26 cellular contexts compared by ENCODE assay signal in genomic region chr7:51070163-51070562, GRCh38.
DNase-seq lines count a peak whose midpoint lies in the region; ATAC-seq, FAIRE-seq and TF ChIP-seq lines count a peak whose summit lies in the region.
"Had no signal": no experiment of that assay in that cellular context is flagged by ENCODE, and none has a peak within 500 bp of the region (broad histone marks: within the 10 kb centered on the region; RNA-seq: fewer than 3 reads in every experiment).

No MANE protein-coding gene starts in this region.

- H4K91ac ChIP-seq in H1 (replicated peaks; ENCODE audit: insufficient read length, low read length), result no peak overlapping the region

- H2BK120ac ChIP-seq in H1 (replicated peaks; ENCODE audit: low read depth, low read length), result no peak overlapping the region

- no peak overlapping the region for H3K56ac ChIP-seq in H1 (replicated peaks; ENCODE audit: insufficient read length, low read depth, low read length)

- no peaks in the 10 kb centered on the region for H3K23me2 ChIP-seq in H1 (ENCODE audit: low read depth, low read length)

- TF ChIP-seq CTCF in Loucy (conservative IDR thresholded peaks at IDR 0.05; ENCODE audit: low read length) (no peak), H1 (IDR thresholded peaks at IDR 0.05; ENCODE audit: control extremely low read depth in 1 of 3, insufficient read depth in 1 of 3, low read depth in 1 of 3, low read length in 3 of 3) (no peak), right atrium auricular region (IDR thresholded peaks at IDR 0.05) (no peak)

- H3K18ac ChIP-seq in H1 (ENCODE audit: extremely low read depth, low read length), result no peak overlapping the region

- H2BK20ac ChIP-seq in H1 (ENCODE audit: low read length), result no peak overlapping the region

- H3F3A ChIP-seq in Loucy (ENCODE audit: low read depth), result 0 out of 2 replicates have a peak, but pooled peaks cover 5% of the 10 kb centered on the region

- H3K4ac ChIP-seq in H1 (replicated peaks; ENCODE audit: insufficient read length, low read depth, low read length), result no peak overlapping the region

- H3K79me2 ChIP-seq in Loucy (ENCODE audit: insufficient read depth, low read length), result no peaks in the 10 kb centered on the region
- no peaks in the 10 kb centered on the region for H3K79me2 ChIP-seq in H1 (ENCODE audit: control insufficient read depth in 1 of 2, insufficient read depth in 2 of 2, low read length in 2 of 2)

- TF ChIP-seq POLR2A in H1 (IDR thresholded peaks at IDR 0.05; ENCODE audit: control extremely low read depth in 1 of 2, low read depth in 2 of 2, low read length in 2 of 2), result no peak

- POLR2A ChIA-PET in H1 (lab: Charles Lee; ENCODE audit: partially characterized antibody), result no interaction called here

- H2AFZ ChIP-seq in Loucy (ENCODE audit: low read length) (no peak overlapping the region), H1 (ENCODE audit: low read length) (no peak overlapping the region)
- H2AFZ ChIP-seq: PC-9 had no signal

- H3K14ac ChIP-seq in H1 (ENCODE audit: insufficient read length), result no peak overlapping the region

- H3K4me1 ChIP-seq in Loucy (ENCODE audit: insufficient read depth, low read length, poor library complexity, severe bottlenecking) (peaks cover 39% of the 10 kb centered on the region), H1 (replicated peaks in 1 of 4; ENCODE audit: control insufficient read depth in 3 of 4, insufficient read depth in 4 of 4, low read length in 3 of 4) (peaks cover 0 to 3% (median under 1%) of the 10 kb centered on the region in 4 experiments; a peak in 3 of 7 replicates), right atrium auricular region (peaks cover 0 to 51% of the 10 kb centered on the region in 2 donors)
- H3K4me1 ChIP-seq: foreskin keratinocyte, SJSA1 had no signal

- H3K9me3 ChIP-seq in Loucy (ENCODE audit: insufficient read depth, low read depth, low read length) (no peaks in the 10 kb centered on the region), H1 (ENCODE audit: insufficient read depth in 2 of 2, low read depth in 1 of 2, low read length in 1 of 2) (no peaks in the 10 kb centered on the region), right atrium auricular region (no peaks in the 10 kb centered on the region)
- H3K9me3 ChIP-seq: BLaER1, MG63, SJSA1 had no signal

- no peak overlapping the region for H2AK5ac ChIP-seq in H1 (ENCODE audit: low read depth, low read length)

- FAIRE-seq in H1 (lab: Jason Lieb, UNC), result no peak
- FAIRE-seq in urothelium cell line (lab: Jason Lieb, UNC), result no peak
- FAIRE-seq: endometrium, G401.6, GM12878 had no signal

- no peak overlapping the region for H3K23ac ChIP-seq in H1 (ENCODE audit: insufficient read length)

- no peak overlapping the region for H4K5ac ChIP-seq in H1 (ENCODE audit: insufficient read length, low read depth, low read length)

- no peak overlapping the region for H2BK15ac ChIP-seq in H1 (ENCODE audit: low read length)

- H3K4me3 ChIP-seq in Loucy (ENCODE audit: low read length, poor library complexity, severe bottlenecking) (no peak overlapping the region), H1 (ENCODE audit: extremely low read depth in 1 of 4, insufficient read depth in 2 of 4, low read depth in 3 of 4, low read length in 4 of 4) (no peak overlapping the region), right atrium auricular region (no peak overlapping the region)
- H3K4me3 ChIP-seq: BLaER1, GM12878, MG63, PC-9, SJSA1 had no signal

- no peaks in the 10 kb centered on the region for H3K79me1 ChIP-seq in H1 (ENCODE audit: low read depth, low read length)

- TF ChIP-seq RAD21 in H1 (IDR thresholded peaks at IDR 0.05 in 1 of 2, conservative IDR thresholded peaks at IDR 0.05 in 1 of 2; ENCODE audit: low read depth in 2 of 2, low read length in 2 of 2), result no peak

- no peak overlapping the region for H3K27ac ChIP-seq in H1 (ENCODE audit: low read depth, low read length)
- H3K27ac ChIP-seq in right atrium auricular region, result peak overlapping the region; percentile 26 to 63
- H3K27ac ChIP-seq: BLaER1, foreskin keratinocyte, PC-9, SJSA1 had no signal

- CTCF ChIA-PET in H1 (lab: Charles Lee; ENCODE audit: partially characterized antibody), result interaction anchor here (0.7 to 6.2 kb wide), 5 partner anchors 11 to 91 kb away, joined by 3 to 70 read pairs (median 13); no protein-coding TSS in a partner anchor

- H4K8ac ChIP-seq in H1 (ENCODE audit: extremely low read depth, insufficient read depth, low read length), result no peak overlapping the region

- peak overlapping the region; percentile 46 for H3K4me2 ChIP-seq in Loucy (ENCODE audit: low read depth, low read length, poor library complexity, severe bottlenecking)
- no peak overlapping the region for H3K4me2 ChIP-seq in H1 (ENCODE audit: insufficient read depth in 1 of 2, low read depth in 2 of 2, low read length in 2 of 2)
- H3K4me2 ChIP-seq: BLaER1, PC-9 had no signal

- H3K9ac ChIP-seq in Loucy (ENCODE audit: low read depth, low read length, poor library complexity, severe bottlenecking) (no peak overlapping the region), H1 (replicated peaks in 1 of 4; ENCODE audit: extremely low read depth in 1 of 4, low read depth in 3 of 4, low read length in 3 of 4) (no peak overlapping the region)
- H3K9ac ChIP-seq: BLaER1 had no signal

- H3K27me3 ChIP-seq in Loucy (ENCODE audit: insufficient read depth, low read length, poor library complexity, severe bottlenecking) (no peaks in the 10 kb centered on the region), H1 (replicated peaks in 1 of 4; ENCODE audit: control insufficient read depth in 3 of 4, extremely low read depth in 1 of 4, insufficient read depth in 3 of 4, low read length in 3 of 4) (no peaks in the 10 kb centered on the region), right atrium auricular region (no peaks in the 10 kb centered on the region)
- H3K27me3 ChIP-seq: BLaER1, MG63 had no signal

- DNase-seq in H1 (ENCODE audit: low read depth in 1 of 2, low spot score in 2 of 2) (no peak), right atrium auricular region (ENCODE audit: low spot score) (no peak), urothelium cell line (ENCODE audit: low spot score) (peak; percentile 38), HuH-7.5 (ENCODE audit: low spot score) (no peak), DMS153 (lab: John Stamatoyannopoulos, UW) (no peak)
- DNase-seq: activated B cell treated with CpG ODN at 0.5 μM for 24 hours; activated CD8-positive, alpha-beta T cell treated with anti-CD3 and anti-CD28 coated beads, Interleukin-2, amount 10 ng/mL, durations not matched to agents 7 days and 5 days; activated naive CD4-positive, alpha-beta T cell treated with anti-CD3 and anti-CD28 coated beads, Interleukin-2, amount 50 U/mL, for 16 hours; activated T-cell treated with anti-CD3 and anti-CD28 coated beads, Interleukin-2, amount 50 U/mL, for 24 hours; aorta; naive thymus-derived CD4-positive, alpha-beta T cell; NCI-H774; stimulated activated naive B cell treated with anti-CD40 and anti-IgM and Interleukin-4, amounts not matched to agents 10 μg/mL and 1 μg/mL and 100 μg/mL, for 72 hours; T-helper 2 cell had no signal

- ATAC-seq in GM21528 (IDR thresholded peaks at IDR 0.05; ENCODE audit: low FRiP score, unreplicated experiment), result no peak
- ATAC-seq: activated CD8-positive, alpha-beta T cell treated with anti-CD3 and anti-CD28 coated beads, Interleukin-2, amount 10 ng/mL, durations not matched to agents 7 days and 5 days; GM12878; HCT116; naive thymus-derived CD4-positive, alpha-beta T cell; sciatic nerve; stimulated activated naive B cell treated with anti-CD40 and anti-IgM and Interleukin-4, amounts not matched to agents 10 μg/mL and 1 μg/mL and 100 μg/mL, for 72 hours had no signal

- 83% methylated on average over 2 of the region's 2 CpGs; no CpG with 5 or more reads in 1 of the 2 experiments for WGBS in H1 (ENCODE audit: extremely low coverage in 1 of 2, insufficient coverage in 1 of 2, insufficient read length in 1 of 2, insufficient replicate concordance in 2 of 2, low coverage in 1 of 2, low lambda C conversion rate in 2 of 2, missing lambda C conversion rate in 1 of 2), 2 experiments

- no peak for TF ChIP-seq EP300 in H1 (IDR thresholded peaks at IDR 0.05; ENCODE audit: borderline replicate concordance in 1 of 2, low read depth in 2 of 2, low read length in 2 of 2)

- no peak overlapping the region for H2BK12ac ChIP-seq in H1 (ENCODE audit: low read depth, low read length)

- H3K36me3 ChIP-seq in Loucy (ENCODE audit: insufficient read depth, low read length), result no peaks in the 10 kb centered on the region
- no peaks in the 10 kb centered on the region for H3K36me3 ChIP-seq in H1 (ENCODE audit: control insufficient read depth in 2 of 4, insufficient read depth in 4 of 4, low read length in 3 of 4)
- H3K36me3 ChIP-seq in right atrium auricular region, result no peaks in the 10 kb centered on the region
- H3K36me3 ChIP-seq: BLaER1, MG63, SJSA1 had no signal

- H3K9me2 ChIP-seq in Loucy (replicated peaks; ENCODE audit: low read depth, low read length), result no peaks in the 10 kb centered on the region

- no peak overlapping the region for H2BK5ac ChIP-seq in H1 (ENCODE audit: low read depth, low read length)

- no peaks in the 10 kb centered on the region for H4K20me1 ChIP-seq in Loucy (ENCODE audit: insufficient read depth, low read length, poor library complexity, severe bottlenecking)
- no peaks in the 10 kb centered on the region for H4K20me1 ChIP-seq in H1 (replicated peaks in 1 of 2; ENCODE audit: control insufficient read depth in 1 of 2, insufficient read depth in 2 of 2, low read length in 2 of 2)
- H4K20me1 ChIP-seq: BLaER1 had no signal

TF ChIP-seq in H1, 55 proteins besides CTCF, POLR2A, EP300 and RAD21:
- TF ChIP-seq TEAD4 (IDR thresholded peaks at IDR 0.05; ENCODE audit: low read depth, low read length) (peak; percentile 27; the same call in 1 of the 2 replicates), SIX5 (IDR thresholded peaks at IDR 0.05; ENCODE audit: low read depth, low read length) (no peak)
TF ChIP-seq in H1: peak in this region for 1.
